In the genomic region with DNA sequence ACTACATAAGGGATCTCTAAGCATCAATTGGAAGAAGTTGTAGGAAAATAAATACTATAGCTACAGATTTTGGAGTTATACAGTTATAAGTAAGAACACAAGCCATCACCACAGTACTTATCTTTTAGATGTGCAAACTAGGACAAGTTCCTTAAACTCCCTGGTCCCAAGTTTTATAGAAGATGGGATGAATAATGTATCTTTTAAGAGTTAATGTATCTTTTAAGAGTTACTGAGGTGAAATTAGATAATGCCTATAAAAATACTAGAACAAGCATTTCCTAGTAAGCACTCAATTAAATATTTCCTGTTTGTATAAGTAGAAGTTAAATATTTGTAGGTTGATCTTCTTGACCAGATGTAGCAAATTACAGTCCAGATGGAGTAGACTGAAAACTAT, we compare ENCODE assay signal across 28 cellular contexts.
"Had no signal": no experiment of that assay in that cellular context is flagged by ENCODE, and none has a peak within 500 bp of the region (broad histone marks: within the 10 kb centered on the region; RNA-seq: fewer than 3 reads in every experiment).

No MANE protein-coding gene starts in this region.

- H3K4me1 ChIP-seq: heart right ventricle, left lung, psoas muscle, tibial nerve, upper lobe of left lung had no signal

- H3K27ac ChIP-seq: epithelial cell of prostate, foreskin keratinocyte, heart right ventricle, left lung, ovary, psoas muscle, spleen, thoracic aorta, tibial nerve, upper lobe of left lung had no signal

- H3K27me3 Mint-ChIP-seq: naive thymus-derived CD8-positive, alpha-beta T cell; stimulated activated memory B cell treated with anti-CD40 and anti-IgM and Interleukin-4, amounts not matched to agents 10 μg/mL and 1 μg/mL and 100 μg/mL, for 72 hours had no signal

- H3K27me3 ChIP-seq: foreskin keratinocyte, heart right ventricle, left lung, ovary, sigmoid colon, spleen, tibial nerve, upper lobe of left lung had no signal

- H3K9me3 Mint-ChIP-seq: nephron progenitor cell had no signal

- H3K27ac Mint-ChIP-seq: naive thymus-derived CD8-positive, alpha-beta T cell; stimulated activated memory B cell treated with anti-CD40 and anti-IgM and Interleukin-4, amounts not matched to agents 10 μg/mL and 1 μg/mL and 100 μg/mL, for 72 hours had no signal

- H3K36me3 Mint-ChIP-seq: stimulated activated memory B cell treated with anti-CD40 and anti-IgM and Interleukin-4, amounts not matched to agents 10 μg/mL and 1 μg/mL and 100 μg/mL, for 72 hours had no signal

- H3K36me3 ChIP-seq: heart right ventricle, left lung, ovary, sigmoid colon, spleen, thoracic aorta, tibial nerve, upper lobe of left lung had no signal

- H3K4me3 ChIP-seq: heart right ventricle, left lung, ovary, psoas muscle, spleen, thoracic aorta, tibial nerve, upper lobe of left lung had no signal

- DNase-seq: cortex of kidney; effector CD4-positive, alpha-beta T cell; foreskin keratinocyte; glutamatergic neuron; heart right ventricle; hippocampal formation; left cardiac atrium; left lung; mesendoderm; midbrain; naive thymus-derived CD8-positive, alpha-beta T cell; nephron progenitor cell; nucleus accumbens; ovary; posterior cingulate gyrus; psoas muscle; right cardiac atrium; sigmoid colon; spleen; stimulated activated CD4-positive, alpha-beta T cell treated with anti-CD3 and anti-CD28 coated beads, Interleukin-4, amount 100 ng/mL, for 4 hours; stimulated activated naive CD8-positive, alpha-beta T cell treated with anti-CD3 and anti-CD28 coated beads, Interleukin-15, Interleukin-2, amounts not matched to agents 100 U/mL and 50 U/mL, for 24 hours; substantia nigra; upper lobe of left lung had no signal

- H3K4me3 Mint-ChIP-seq: naive thymus-derived CD8-positive, alpha-beta T cell; nephron progenitor cell; stimulated activated memory B cell treated with anti-CD40 and anti-IgM and Interleukin-4, amounts not matched to agents 10 μg/mL and 1 μg/mL and 100 μg/mL, for 72 hours had no signal

- H3K9me3 ChIP-seq: heart right ventricle, left lung, ovary, psoas muscle, sigmoid colon, thoracic aorta, tibial nerve, upper lobe of left lung had no signal

- ATAC-seq: esophagus mucosa; foreskin keratinocyte; heart right ventricle; left cardiac atrium; left lung; naive thymus-derived CD8-positive, alpha-beta T cell; psoas muscle; right cardiac atrium; stimulated activated memory B cell treated with anti-CD40 and anti-IgM and Interleukin-4, amounts not matched to agents 10 μg/mL and 1 μg/mL and 100 μg/mL, for 72 hours; stimulated activated naive CD8-positive, alpha-beta T cell treated with anti-CD3 and anti-CD28 coated beads, Interleukin-15, Interleukin-2, amounts not matched to agents 100 U/mL and 50 U/mL, for 24 hours had no signal

- H3K4me1 Mint-ChIP-seq: nephron progenitor cell; stimulated activated memory B cell treated with anti-CD40 and anti-IgM and Interleukin-4, amounts not matched to agents 10 μg/mL and 1 μg/mL and 100 μg/mL, for 72 hours had no signal
